17 cellular contexts compared by ENCODE assay signal in genomic region chr12:124419292-124420040, GRCh38.
A peak's percentile ranks its signal among the peaks of the same experiment; 100 is the strongest.
DNase-seq lines count a peak whose midpoint lies in the region; ATAC-seq, FAIRE-seq and TF ChIP-seq lines count a peak whose summit lies in the region.
"Had no signal": no experiment of that assay in that cellular context is flagged by ENCODE, and none has a peak within 500 bp of the region (broad histone marks: within the 10 kb centered on the region; RNA-seq: fewer than 3 reads in every experiment).

No MANE protein-coding gene starts in this region.

- POLR2A ChIA-PET in HepG2 (lab: Yijun Ruan, JAX) = no interaction called here

- H3K4me1 ChIP-seq in HepG2 (ENCODE audit: insufficient read depth, low read length) = peaks cover 25% of the 10 kb centered on the region
- peaks cover 0 to 19% (median 9%) of the 10 kb centered on the region in 4 donors for H3K4me1 ChIP-seq in right lobe of liver
- peaks cover 19 to 32% of the 10 kb centered on the region in 2 donors for H3K4me1 ChIP-seq in left lung
- H3K4me1 ChIP-seq in vagina = peaks cover 48% of the 10 kb centered on the region

- H3K4me3 ChIP-seq in HepG2 (replicated peaks in 1 of 3; ENCODE audit: insufficient read depth in 1 of 3, low read depth in 2 of 3, low read length in 3 of 3) = no peak overlapping the region
- no peak overlapping the region for H3K4me3 ChIP-seq in right lobe of liver
- no peak overlapping the region for H3K4me3 ChIP-seq in astrocyte of the spinal cord (ENCODE audit: low read depth, low read length)
- no peak overlapping the region for H3K4me3 ChIP-seq in left lung
- no peak overlapping the region for H3K4me3 ChIP-seq in vagina
- H3K4me3 ChIP-seq: suprapubic skin had no signal

- intact Hi-C loops in HepG2 (cut with micrococcal nuclease; ENCODE audit: unreplicated experiment) (no loop called here), right lobe of liver (cut with DNase I) (no loop called here), left lung (cut with DNase I) (no loop called here), vagina (cut with DNase I) (loop anchor here (5.0 to 10.0 kb wide), 2 partner anchors 32 to 55 kb away; no protein-coding TSS in a partner anchor)

- H3K27ac ChIP-seq in HepG2 (ENCODE audit: extremely low read length, insufficient read depth, low read length) = no peak overlapping the region
- no peak overlapping the region for H3K27ac ChIP-seq in right lobe of liver
- peak overlapping the region; percentile 5 to 30 for H3K27ac ChIP-seq in left lung
- peak overlapping the region; percentile 1 for H3K27ac ChIP-seq in vagina
- H3K27ac ChIP-seq: suprapubic skin, VCaP had no signal

- 98% methylated on average over 13 of the region's 21 CpGs for WGBS in HepG2 (ENCODE audit: low lambda C conversion rate)
- 85% methylated on average over 9 of the region's 21 CpGs for WGBS in right lobe of liver (ENCODE audit: insufficient coverage, low coverage, low lambda C conversion rate, missing lambda C conversion rate)

- TF ChIP-seq POLR2A in HepG2 (IDR thresholded peaks at IDR 0.05; ENCODE audit: insufficient read depth in 1 of 2, low read depth in 2 of 2, low read length in 2 of 2) (no peak), right lobe of liver (IDR thresholded peaks at IDR 0.05) (no peak), vagina (IDR thresholded peaks at IDR 0.05) (no peak)

- no peaks in the 10 kb centered on the region for H3K27me3 ChIP-seq in HepG2 (ENCODE audit: control insufficient read depth in 1 of 2, insufficient read depth in 2 of 2, low read length in 2 of 2)
- H3K27me3 ChIP-seq in right lobe of liver = no peaks in the 10 kb centered on the region
- H3K27me3 ChIP-seq in left lung = no peaks in the 10 kb centered on the region
- H3K27me3 ChIP-seq in vagina = no peaks in the 10 kb centered on the region
- H3K27me3 ChIP-seq: suprapubic skin had no signal

- no peaks in the 10 kb centered on the region for H4K20me1 ChIP-seq in HepG2 (ENCODE audit: insufficient read depth, low read length)

- no peak for TF ChIP-seq CTCF in HepG2 (CRISPR knock-in tag; IDR thresholded peaks at IDR 0.05)
- TF ChIP-seq CTCF in right lobe of liver (IDR thresholded peaks at IDR 0.05) = no peak
- TF ChIP-seq CTCF in astrocyte of the spinal cord (IDR thresholded peaks at IDR 0.05; ENCODE audit: low read depth, low read length) = no peak
- TF ChIP-seq CTCF in left lung (IDR thresholded peaks at IDR 0.05) = no peak
- TF ChIP-seq CTCF in vagina (IDR thresholded peaks at IDR 0.05) = no peak

- CTCF ChIA-PET in HepG2 (lab: Yijun Ruan, JAX; ENCODE audit: low intra/inter-chr PET ratio, low total read pairs) = no interaction called here

- H3K9me3 ChIP-seq in HepG2 (ENCODE audit: low read length) = no peaks in the 10 kb centered on the region
- no peaks in the 10 kb centered on the region for H3K9me3 ChIP-seq in right lobe of liver
- no peaks in the 10 kb centered on the region for H3K9me3 ChIP-seq in left lung
- H3K9me3 ChIP-seq in vagina = no peaks in the 10 kb centered on the region
- H3K9me3 ChIP-seq: suprapubic skin had no signal

- peaks cover 3 to 12% of the 10 kb centered on the region in 2 experiments; a peak in 3 of 5 replicates for H3K36me3 ChIP-seq in HepG2 (replicated peaks in 1 of 2; ENCODE audit: control insufficient read depth in 1 of 2, insufficient read depth in 2 of 2, low read length in 2 of 2)
- H3K36me3 ChIP-seq in right lobe of liver = peaks cover 0 to 11% (median 0%) of the 10 kb centered on the region in 4 donors
- peaks cover 0 to 85% of the 10 kb centered on the region in 2 donors for H3K36me3 ChIP-seq in left lung
- H3K36me3 ChIP-seq in vagina = no peaks in the 10 kb centered on the region

- in situ Hi-C loops in HepG2 (cut with HindIII; ENCODE audit: extremely low pct_ligation_motif_present, low pct_unique_long_range_greater_than_20kb) (no loop called here), astrocyte of the spinal cord (cut with HindIII; ENCODE audit: low sequenced_read_pairs) (no loop called here)

- no peaks in the 10 kb centered on the region for H3K79me2 ChIP-seq in HepG2 (ENCODE audit: insufficient read depth, low read length)

- ATAC-seq in HepG2 (no peak), right lobe of liver (no peak), left lung (no peak), GM18520 (IDR thresholded peaks at IDR 0.05; ENCODE audit: unreplicated experiment) (no peak), HG03457 (IDR thresholded peaks at IDR 0.05; ENCODE audit: unreplicated experiment) (no peak)
- ATAC-seq: activated CD8-positive, alpha-beta memory T cell treated with anti-CD3 and anti-CD28 coated beads, Interleukin-2, amount 10 ng/mL, durations not matched to agents 7 days and 5 days had no signal

- no TSS peak for BruUV-seq in HepG2 (replicated peaks; lab: Mats Ljungman, UMichigan)

- no peak overlapping the region for H2AFZ ChIP-seq in HepG2 (ENCODE audit: low read length)

- TF ChIP-seq EP300 in HepG2 (IDR thresholded peaks at IDR 0.05; ENCODE audit: low read depth in 2 of 2, low read length in 2 of 2) (no peak), HepG2 (CRISPR knock-in tag; IDR thresholded peaks at IDR 0.05; ENCODE audit: borderline replicate concordance) (no peak)

- no peak overlapping the region for H3K4me2 ChIP-seq in HepG2 (ENCODE audit: low read depth, low read length)

- no peak for FAIRE-seq in HepG2 (lab: Jason Lieb, UNC)

- no peak overlapping the region for H3K9ac ChIP-seq in HepG2 (ENCODE audit: insufficient read depth, low read depth, low read length)

- no peak for DNase-seq in HepG2 (ENCODE audit: low spot score)
- no peak for DNase-seq in right lobe of liver
- DNase-seq in astrocyte of the spinal cord (ENCODE audit: low read depth, low spot score) = peak; percentile 75
- no peak for DNase-seq in left lung
- DNase-seq in vagina (ENCODE audit: extremely low spot score in 2 of 2) = no peak
- DNase-seq in hypothalamus (lab: John Stamatoyannopoulos, UW) = no peak
- DNase-seq: activated CD8-positive, alpha-beta memory T cell treated with anti-CD3 and anti-CD28 coated beads, Interleukin-2, amount 10 ng/mL, durations not matched to agents 7 days and 5 days; activated naive CD4-positive, alpha-beta T cell treated with anti-CD3 and anti-CD28 coated beads, Interleukin-2, amount 10 ng/mL, durations not matched to agents 7 days and 5 days; cortex of kidney; DMS79; mammary epithelial cell; occipital lobe; SW 1271 had no signal

- no peak for TF ChIP-seq RAD21 in HepG2 (CRISPR knock-in tag; IDR thresholded peaks at IDR 0.05)

TF ChIP-seq in HepG2, 621 proteins besides CTCF, POLR2A, EP300 and RAD21:
- no peak for TF ChIP-seq RARA (CRISPR knock-in tag; IDR thresholded peaks at IDR 0.05)
- TF ChIP-seq ZBTB40 (IDR thresholded peaks at IDR 0.05) = peak; percentile 84
- TF ChIP-seq ZBTB40 (CRISPR knock-in tag; IDR thresholded peaks at IDR 0.05) = peak; percentile 98
TF ChIP-seq in HepG2: peak in this region for 1.

Comparison
In these comparisons a context has a peak if more than half of its experiments do, and no peak if none do; other contexts are left out.
1. H3K27ac ChIP-seq: peak in left lung (2 of 2) and vagina (single experiment); none in HepG2 (single experiment) and right lobe of liver (0 of 3).